ENCODE assay signal across 25 cellular contexts in genomic region chr1:235992868-235993267, GRCh38.
"Had no signal": no experiment of that assay in that cellular context is flagged by ENCODE, and none has a peak within 500 bp of the region (broad histone marks: within the 10 kb centered on the region; RNA-seq: fewer than 3 reads in every experiment).

No MANE protein-coding gene starts in this region.

- H3K4me3 ChIP-seq: left lung, lung, mucosa of descending colon, ovary, sigmoid colon, spleen, suprapubic skin, thoracic aorta, tibial artery, uterus had no signal

- DNase-seq: immature natural killer cell; kidney; left colon; left lung; midbrain; mucosa of descending colon; naive thymus-derived CD4-positive, alpha-beta T cell; right cardiac atrium; sigmoid colon; small intestine; spleen; stimulated activated CD4-positive, alpha-beta T cell treated with anti-CD3 and anti-CD28 coated beads, Interleukin-4, amount 100 ng/mL, for 24 hours; stimulated activated naive CD4-positive, alpha-beta T cell; tibial artery had no signal

- H3K4me1 ChIP-seq: left lung, suprapubic skin, tibial artery, uterus had no signal

- H3K27ac Mint-ChIP-seq: immature natural killer cell; memory B cell; naive thymus-derived CD4-positive, alpha-beta T cell; natural killer cell treated with Interleukin-12 subunit alpha and Interleukin-12 subunit beta and Interleukin-15 and Interleukin-18, amount 100 ng/mL, for 72 hours; progenitor cell of endocrine pancreas; stimulated activated effector memory CD8-positive, alpha-beta T cell treated with anti-CD3 and anti-CD28 coated beads, Interleukin-12 subunit alpha, Interleukin-12 subunit beta, amount 100 ng/mL, for 72 hours; stimulated activated naive CD8-positive, alpha-beta T cell treated with anti-CD3 and anti-CD28 coated beads, Interleukin-15, Interleukin-2, amounts not matched to agents 100 ng/mL and 50 ng/mL, for 24 hours; type B pancreatic cell had no signal

- H3K36me3 Mint-ChIP-seq: memory B cell; stimulated activated effector memory CD8-positive, alpha-beta T cell treated with anti-CD3 and anti-CD28 coated beads, Interleukin-12 subunit alpha, Interleukin-12 subunit beta, amount 100 ng/mL, for 72 hours had no signal

- H3K36me3 ChIP-seq: ovary, uterus had no signal

- H3K9me3 ChIP-seq: mucosa of descending colon, sigmoid colon, suprapubic skin, thoracic aorta had no signal

- H3K27me3 ChIP-seq: left lung, ovary, sigmoid colon, spleen, suprapubic skin, tibial artery, uterus had no signal

- ATAC-seq: left colon; left lung; mucosa of descending colon; naive thymus-derived CD4-positive, alpha-beta T cell; right cardiac atrium; stimulated activated effector memory CD8-positive, alpha-beta T cell treated with anti-CD3 and anti-CD28 coated beads, Interleukin-12 subunit alpha, Interleukin-12 subunit beta, amount 100 ng/mL, for 72 hours had no signal

- H3K4me1 Mint-ChIP-seq: memory B cell had no signal

- H3K4me3 Mint-ChIP-seq: immature natural killer cell; memory B cell; naive thymus-derived CD4-positive, alpha-beta T cell; natural killer cell treated with Interleukin-12 subunit alpha and Interleukin-12 subunit beta and Interleukin-15 and Interleukin-18, amount 100 ng/mL, for 72 hours; stimulated activated effector memory CD8-positive, alpha-beta T cell treated with anti-CD3 and anti-CD28 coated beads, Interleukin-12 subunit alpha, Interleukin-12 subunit beta, amount 100 ng/mL, for 72 hours; stimulated activated naive CD8-positive, alpha-beta T cell treated with anti-CD3 and anti-CD28 coated beads, Interleukin-15, Interleukin-2, amounts not matched to agents 100 ng/mL and 50 ng/mL, for 24 hours; type B pancreatic cell had no signal

- H3K27me3 Mint-ChIP-seq: progenitor cell of endocrine pancreas, type B pancreatic cell had no signal

- H3K27ac ChIP-seq: left lung, ovary, sigmoid colon, spleen, suprapubic skin, thoracic aorta, tibial artery, uterus had no signal
